In genomic region chr14:105422695-105423487, GRCh38 we compare ENCODE assay signal across 11 cellular contexts. TPM values are rescaled to one million over a fixed set of nuclear protein-coding genes. Genes with fewer than 3 reads are reported as not detected.
A peak's percentile ranks its signal among the peaks of the same experiment; 100 is the strongest.
DNase-seq lines count a peak whose midpoint lies in the region; ATAC-seq, FAIRE-seq and TF ChIP-seq lines count a peak whose summit lies in the region.
"Had no signal": no experiment of that assay in that cellular context is flagged by ENCODE, and none has a peak within 500 bp of the region (broad histone marks: within the 10 kb centered on the region; RNA-seq: fewer than 3 reads in every experiment).

No MANE protein-coding gene starts in this region.

- peaks cover 4 to 6% of the 10 kb centered on the region in 2 experiments; a peak in 3 of 4 replicates for H3K36me3 ChIP-seq in GM12878 (ENCODE audit: control insufficient read depth in 2 of 2, insufficient read depth in 2 of 2, low read length in 1 of 2)

- intact Hi-C loops in GM12878 (cut with micrococcal nuclease; ENCODE audit: unreplicated experiment) = no loop called here

- POLR2A ChIA-PET in GM12878 (lab: Charles Lee) = interaction anchor here (0.7 to 1.3 kb wide), 2 partner anchors 20 to 67 kb away, joined by 3 to 4 read pairs; no protein-coding TSS in a partner anchor

- H3K4me2 ChIP-seq in GM12878 (ENCODE audit: control insufficient read depth, insufficient read depth) = peak overlapping the region; percentile 43

- no TSS peak for BruUV-seq in GM12878 (replicated peaks; lab: Mats Ljungman, UMichigan)

- H3K27me3 Mint-ChIP-seq in mesothelial cell of epicardium (ENCODE audit: low read depth) = no peaks in the 10 kb centered on the region

- TF ChIP-seq EP300 in GM12878 (IDR thresholded peaks at IDR 0.05; ENCODE audit: borderline replicate concordance in 1 of 2, control insufficient read depth in 1 of 2, low read depth in 2 of 2, low read length in 2 of 2) = no peak

- CTCF ChIA-PET in GM12878 (lab: Yijun Ruan, JAX) = interaction anchor here (1.5 kb wide), 1 partner anchor 58 kb away, joined by 5 read pairs; no protein-coding TSS in a partner anchor

- TF ChIP-seq CTCF in C4-2B (conservative IDR thresholded peaks at IDR 0.05) = no peak
- no peak for TF ChIP-seq CTCF in GM12878 (IDR thresholded peaks at IDR 0.05 in 2 of 3, conservative IDR thresholded peaks at IDR 0.05 in 1 of 3; ENCODE audit: control insufficient read depth in 2 of 3, extremely low read depth in 1 of 3, insufficient read depth in 1 of 3, low read depth in 3 of 3, low read length in 3 of 3)
- TF ChIP-seq CTCF in mesothelial cell of epicardium (IDR thresholded peaks at IDR 0.05; ENCODE audit: unreplicated experiment) = no peak

- no peaks in the 10 kb centered on the region for H3K27me3 ChIP-seq in GM12878 (replicated peaks in 1 of 2; ENCODE audit: control insufficient read depth in 2 of 2, insufficient read depth in 2 of 2, low read length in 1 of 2)

- no peak overlapping the region for H3K4me3 ChIP-seq in GM12878

- peak overlapping the region; percentile 79 for H3K27ac Mint-ChIP-seq in mesothelial cell of epicardium

- H3K4me3 Mint-ChIP-seq in mesothelial cell of epicardium = no peak overlapping the region

- DNase-seq in HTR-8/SVneo (ENCODE audit: insufficient read length, low spot score) (no peak), GM12878 (ENCODE audit: low read depth, low spot score) (no peak), mesothelial cell of epicardium (ENCODE audit: low spot score in 2 of 2, unreplicated experiment in 2 of 2) (no peak), NCI-H146 (lab: John Stamatoyannopoulos, UW) (no peak), NCI-H146 treated with DMSO at 0.1 percent for 48 hours (lab: John Stamatoyannopoulos, UW; ENCODE audit: unreplicated experiment) (no peak), HuH-7 (ENCODE audit: low spot score) (no peak)
- DNase-seq: foreskin fibroblast, NCI-H345 had no signal

- no peak for TF ChIP-seq POLR2A in GM12878 (IDR thresholded peaks at IDR 0.05; ENCODE audit: low read depth, low read length)

- in situ Hi-C loops in GM12878 (cut with MboI) = no loop called here

- FAIRE-seq in HTR-8/SVneo (lab: Jason Lieb, UNC) (peak; percentile 20), GM12878 (lab: Jason Lieb, UNC) (no peak)
- FAIRE-seq: colon had no signal

- peaks cover 15% of the 10 kb centered on the region for H3K4me1 ChIP-seq in GM12878 (ENCODE audit: control insufficient read depth, insufficient read depth, low read length)

- SMC1A ChIA-PET in GM12878 (lab: Charles Lee; ENCODE audit: uncharacterized antibody, unreplicated experiment) = no interaction called here

- peaks cover 29% of the 10 kb centered on the region for H3K4me1 Mint-ChIP-seq in mesothelial cell of epicardium

- H3K79me2 ChIP-seq in GM12878 (ENCODE audit: control insufficient read depth, insufficient read depth, low read length) = peaks cover 53% of the 10 kb centered on the region

- H4K20me1 ChIP-seq in GM12878 (ENCODE audit: control insufficient read depth, insufficient read depth) = no peaks in the 10 kb centered on the region; the same call in 1 of the 2 replicates

- H3K9ac ChIP-seq in GM12878 (ENCODE audit: control insufficient read depth, insufficient read depth, low read length) = no peak overlapping the region

- 92% methylated on average over 15 of the region's 21 CpGs for WGBS in GM12878 (ENCODE audit: insufficient coverage, insufficient replicate concordance, low lambda C conversion rate, missing lambda C conversion rate)

- no peaks in the 10 kb centered on the region; the same call in 2 of the 3 replicates for H3K9me3 ChIP-seq in GM12878 (replicated peaks; ENCODE audit: control insufficient read depth, insufficient read depth, low read length)

- RAD21 ChIA-PET in GM12878 (lab: Charles Lee; ENCODE audit: unreplicated experiment) = no interaction called here

- H3K36me3 Mint-ChIP-seq in mesothelial cell of epicardium = peaks cover 18% of the 10 kb centered on the region

- TF ChIP-seq RAD21 in GM12878 (IDR thresholded peaks at IDR 0.05; ENCODE audit: insufficient read depth, low read depth, low read length) = no peak

- H3K9me3 Mint-ChIP-seq in mesothelial cell of epicardium = peaks cover 7% of the 10 kb centered on the region

- H3K27ac ChIP-seq in C4-2B (peak overlapping the region; percentile 80), GM12878 (ENCODE audit: control insufficient read depth, insufficient read depth) (no peak overlapping the region)

- no peak overlapping the region for H2AFZ ChIP-seq in GM12878 (ENCODE audit: control insufficient read depth, low read depth, low read length)

- no peak for ATAC-seq in GM12878
- ATAC-seq in GM21528 (IDR thresholded peaks at IDR 0.05; ENCODE audit: low FRiP score, unreplicated experiment) = no peak

TF ChIP-seq in GM12878, 131 proteins besides CTCF, POLR2A, EP300 and RAD21 (continues in another document):
- TF ChIP-seq, protein P1, sequence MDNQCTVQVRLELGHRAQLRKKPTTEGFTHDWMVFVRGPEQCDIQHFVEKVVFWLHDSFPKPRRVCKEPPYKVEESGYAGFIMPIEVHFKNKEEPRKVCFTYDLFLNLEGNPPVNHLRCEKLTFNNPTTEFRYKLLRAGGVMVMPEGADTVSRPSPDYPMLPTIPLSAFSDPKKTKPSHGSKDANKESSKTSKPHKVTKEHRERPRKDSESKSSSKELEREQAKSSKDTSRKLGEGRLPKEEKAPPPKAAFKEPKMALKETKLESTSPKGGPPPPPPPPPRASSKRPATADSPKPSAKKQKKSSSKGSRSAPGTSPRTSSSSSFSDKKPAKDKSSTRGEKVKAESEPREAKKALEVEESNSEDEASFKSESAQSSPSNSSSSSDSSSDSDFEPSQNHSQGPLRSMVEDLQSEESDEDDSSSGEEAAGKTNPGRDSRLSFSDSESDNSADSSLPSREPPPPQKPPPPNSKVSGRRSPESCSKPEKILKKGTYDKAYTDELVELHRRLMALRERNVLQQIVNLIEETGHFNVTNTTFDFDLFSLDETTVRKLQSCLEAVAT (IDR thresholded peaks at IDR 0.05) = no peak
- no peak for TF ChIP-seq NRF1 (conservative IDR thresholded peaks at IDR 0.05; ENCODE audit: low read depth, low read length)
- TF ChIP-seq RELA (IDR thresholded peaks at IDR 0.05; ENCODE audit: borderline replicate concordance, partially characterized antibody) = no peak

RNA-seq across cellular contexts. Expression of gene MTA1, which starts 3.3 kb away (rescaled TPM):
- total RNA-seq in GM12878 (2013; cell fraction: nucleolus; rRNA removed) = 130 and 153 TPM in 2 replicates
- total RNA-seq in GM12878 (2014; rRNA removed) = 53.3 and 62.6 TPM in 2 replicates
- total RNA-seq in GM12878 (2014; rRNA removed; fragmentation: Illumina TruSeq; extraction: Trizol) = 28.1 and 30.8 TPM in 2 replicates
- 138 and 162 TPM in 2 replicates for total RNA-seq in GM12878 (2021)
- polyA plus RNA-seq in GM12878 (2011; ENCODE audit: low read depth) = 20.4 TPM
- 26.0 and 52.3 TPM in 2 replicates for polyA plus RNA-seq in GM12878 (2011; rRNA removed)
- polyA plus RNA-seq in GM12878 (2011; cell fraction: cytosol; rRNA removed) = 41.2 and 55.8 TPM in 2 replicates
- polyA plus RNA-seq in GM12878 (2011; cell fraction: nucleus; rRNA removed) = 459 and 605 TPM in 2 replicates
- 68.8 and 74.0 TPM in 2 replicates for polyA plus RNA-seq in GM12878 (2012)
- polyA plus RNA-seq in GM12878 (2014; fragmentation: Illumina TruSeq; extraction: Trizol) = 9.6 and 30.4 TPM in 2 replicates
- under 1 TPM; 0.14 to 0.69 TPM for polyA plus RNA-seq in GM12878 (2014; fragmentation: Nextera tagmentation; extraction: Ambion mirVana)
- polyA plus RNA-seq in GM12878 (2014; rRNA removed) = 114 and 134 TPM in 2 replicates
- 10 to 100 TPM in 1 of 2 experiments, 1 to 10 TPM in 1; 7.7 to 10.3 TPM for polyA plus RNA-seq in GM12878 (2016; fragmentation: Nextera tagmentation; extraction: Ambion mirVana)
- polyA minus RNA-seq in GM12878 (2011; rRNA and poly(A)+ RNA removed) = 22.1 and 40.2 TPM in 2 replicates
- polyA minus RNA-seq in GM12878 (2011; cell fraction: cytosol; rRNA and poly(A)+ RNA removed) = 42.9 and 49.3 TPM in 2 replicates
- polyA minus RNA-seq in GM12878 (2011; cell fraction: nucleus; rRNA and poly(A)+ RNA removed) = 62.5 and 113 TPM in 2 replicates
- 256 to 261 TPM (median 259 TPM) in 3 replicates for total RNA-seq in mesothelial cell of epicardium

RNA-seq across cellular contexts. Expression of gene TEX22, which starts 24.6 kb away (rescaled TPM):
- total RNA-seq in GM12878 (2013; cell fraction: nucleolus; rRNA removed) = 1.2 and 2.5 TPM in 2 replicates
- total RNA-seq in GM12878 (2014; rRNA removed) = 0.49 and 1.0 TPM in 2 replicates
- total RNA-seq in GM12878 (2014; rRNA removed; fragmentation: Illumina TruSeq; extraction: Trizol) = 0.54 and 0.64 TPM in 2 replicates
- 2.7 and 4.0 TPM in 2 replicates for total RNA-seq in GM12878 (2021)
- polyA plus RNA-seq in GM12878 (2011; ENCODE audit: low read depth) = 0.18 TPM
- polyA plus RNA-seq in GM12878 (2011; rRNA removed) = 0.12 and 0.15 TPM in 2 replicates
- polyA plus RNA-seq in GM12878 (2011; cell fraction: cytosol; rRNA removed) = 0.15 and 0.32 TPM in 2 replicates
- polyA plus RNA-seq in GM12878 (2011; cell fraction: nucleus; rRNA removed) = 2.1 and 2.2 TPM in 2 replicates
- 0.32 and 0.34 TPM in 2 replicates for polyA plus RNA-seq in GM12878 (2012)
- polyA plus RNA-seq in GM12878 (2014; fragmentation: Illumina TruSeq; extraction: Trizol) = 0.12 TPM in 1 of 2 replicates, not detected in the other
- under 1 TPM in 1 of 2 experiments, not detected in 1; 0.02 TPM for polyA plus RNA-seq in GM12878 (2014; fragmentation: Nextera tagmentation; extraction: Ambion mirVana)
- 0.63 and 0.80 TPM in 2 replicates for polyA plus RNA-seq in GM12878 (2014; rRNA removed)
- 1 to 10 TPM; 1.1 to 1.3 TPM for polyA plus RNA-seq in GM12878 (2016; fragmentation: Nextera tagmentation; extraction: Ambion mirVana)
- 0.10 and 0.15 TPM in 2 replicates for polyA minus RNA-seq in GM12878 (2011; rRNA and poly(A)+ RNA removed)
- polyA minus RNA-seq in GM12878 (2011; cell fraction: cytosol; rRNA and poly(A)+ RNA removed) = not detected in 2 replicates
- polyA minus RNA-seq in GM12878 (2011; cell fraction: nucleus; rRNA and poly(A)+ RNA removed) = 0.38 and 0.60 TPM in 2 replicates
- 3.5 to 4.8 TPM (median 4.5 TPM) in 3 replicates for total RNA-seq in mesothelial cell of epicardium

RNA-seq across cellular contexts. Expression of gene CRIP2, which starts 51.7 kb away (rescaled TPM):
- not detected in 2 replicates for total RNA-seq in GM12878 (2013; cell fraction: nucleolus; rRNA removed)
- total RNA-seq in GM12878 (2014; rRNA removed) (0.11 TPM in 1 of 2 replicates, not detected in the other), GM12878 (2014; rRNA removed; fragmentation: Illumina TruSeq; extraction: Trizol) (not detected in 2 replicates), GM12878 (2021) (0.49 and 0.61 TPM in 2 replicates), mesothelial cell of epicardium (19.2 to 20.9 TPM (median 19.4 TPM) in 3 replicates)
- not detected for polyA plus RNA-seq in GM12878 (2011; ENCODE audit: low read depth)
- polyA plus RNA-seq in GM12878 (2011; rRNA removed) (0.04 TPM in 1 of 2 replicates, not detected in the other), GM12878 (2014; fragmentation: Illumina TruSeq; extraction: Trizol) (not detected in 2 replicates), GM12878 (2014; fragmentation: Nextera tagmentation; extraction: Ambion mirVana) (not detected), GM12878 (2014; rRNA removed) (not detected in 2 replicates), GM12878 (2016; fragmentation: Nextera tagmentation; extraction: Ambion mirVana) (under 1 TPM; 0.37 to 0.62 TPM)
- 0.39 and 0.40 TPM in 2 replicates for polyA plus RNA-seq in GM12878 (2011; cell fraction: cytosol; rRNA removed)
- 0.37 and 0.57 TPM in 2 replicates for polyA plus RNA-seq in GM12878 (2011; cell fraction: nucleus; rRNA removed)
- polyA plus RNA-seq in GM12878 (2012) = 0.15 and 0.22 TPM in 2 replicates
- polyA minus RNA-seq in GM12878 (2011; rRNA and poly(A)+ RNA removed) = not detected in 2 replicates
- polyA minus RNA-seq in GM12878 (2011; cell fraction: cytosol; rRNA and poly(A)+ RNA removed) = 2.9 and 4.2 TPM in 2 replicates
- 1.4 TPM in 1 of 2 replicates, not detected in the other for polyA minus RNA-seq in GM12878 (2011; cell fraction: nucleus; rRNA and poly(A)+ RNA removed)

Comparison
In these comparisons a context has a peak if more than half of its experiments do, and no peak if none do; other contexts are left out.
1. RNA of gene CRIP2, which starts 51.7 kb away (total RNA-seq): 19.2 to 20.9 TPM in mesothelial cell of epicardium; 0.11 to 0.61 TPM in GM12878; every median in the first group is over 10 times any median in the second.